21 cellular contexts compared by ENCODE assay signal in genomic region chr9:38112010-38112409, GRCh38. TPM values are rescaled to one million over a fixed set of nuclear protein-coding genes. Genes with fewer than 3 reads are reported as not detected.
DNase-seq lines count a peak whose midpoint lies in the region; ATAC-seq and TF ChIP-seq lines count a peak whose summit lies in the region.
"Had no signal": no experiment of that assay in that cellular context is flagged by ENCODE, and none has a peak within 500 bp of the region (broad histone marks: within the 10 kb centered on the region; RNA-seq: fewer than 3 reads in every experiment).

No MANE protein-coding gene starts in this region.

- H3K4me3 ChIP-seq in right cardiac atrium (ENCODE audit: low read length), result no peak overlapping the region
- no peak overlapping the region for H3K4me3 ChIP-seq in effector memory CD4-positive, alpha-beta T cell (ENCODE audit: insufficient read depth, low read depth, low read length, poor library complexity, severe bottlenecking)
- H3K4me3 ChIP-seq in esophagus muscularis mucosa, result no peak overlapping the region
- no peak overlapping the region for H3K4me3 ChIP-seq in body of pancreas
- H3K4me3 ChIP-seq: spleen had no signal

- no peaks in the 10 kb centered on the region for H3K27me3 ChIP-seq in right cardiac atrium (ENCODE audit: control insufficient read depth, insufficient read depth)
- no peaks in the 10 kb centered on the region for H3K27me3 ChIP-seq in effector memory CD4-positive, alpha-beta T cell (replicated peaks; ENCODE audit: control insufficient read depth, insufficient read depth, low read length, poor library complexity, severe bottlenecking)
- no peaks in the 10 kb centered on the region for H3K27me3 ChIP-seq in esophagus muscularis mucosa
- H3K27me3 ChIP-seq in body of pancreas, result no peaks in the 10 kb centered on the region

- H3K9me3 ChIP-seq in right cardiac atrium (ENCODE audit: control insufficient read depth, low read length), result no peaks in the 10 kb centered on the region
- H3K9me3 ChIP-seq in effector memory CD4-positive, alpha-beta T cell (ENCODE audit: control insufficient read depth, low read length), result no peaks in the 10 kb centered on the region
- no peaks in the 10 kb centered on the region for H3K9me3 ChIP-seq in esophagus muscularis mucosa
- no peaks in the 10 kb centered on the region for H3K9me3 ChIP-seq in body of pancreas
- H3K9me3 ChIP-seq: Caco-2, neutrophil, spleen had no signal

- H3K27ac ChIP-seq in right cardiac atrium (ENCODE audit: low read length) (no peak overlapping the region), esophagus muscularis mucosa (replicated peaks in 1 of 4) (no peak overlapping the region), body of pancreas (no peak overlapping the region)
- H3K27ac ChIP-seq in effector memory CD4-positive, alpha-beta T cell (ENCODE audit: insufficient read depth, low read length, poor library complexity, severe bottlenecking), result no peak overlapping the region
- H3K27ac ChIP-seq: neutrophil, spleen had no signal

- no peak for TF ChIP-seq EP300 in esophagus muscularis mucosa (IDR thresholded peaks at IDR 0.05)

- no peak for ATAC-seq in right cardiac atrium
- ATAC-seq in GM21447 (IDR thresholded peaks at IDR 0.05; ENCODE audit: unreplicated experiment), result no peak
- no peak for ATAC-seq in body of pancreas
- ATAC-seq: activated CD8-positive, alpha-beta T cell treated with anti-CD3 and anti-CD28 coated beads, Interleukin-2, amount 10 ng/mL, durations not matched to agents 7 days and 5 days; activated T-cell treated with anti-CD3 and anti-CD28 coated beads, Interleukin-2, amount 50 U/mL, for 72 hours; Right ventricle myocardium inferior had no signal

- peak; percentile 38 for DNase-seq in cardiac septum (ENCODE audit: low spot score)
- DNase-seq in right cardiac atrium, result no peak
- DNase-seq in RPMI7951 (ENCODE audit: low read depth), result peak; percentile 62
- DNase-seq in kidney tubule cell (ENCODE audit: low spot score), result peak; percentile 80
- no peak for DNase-seq in effector memory CD4-positive, alpha-beta T cell
- DNase-seq in esophagus muscularis mucosa (ENCODE audit: extremely low spot score), result no peak
- no peak for DNase-seq in body of pancreas
- DNase-seq: activated CD8-positive, alpha-beta T cell treated with anti-CD3 and anti-CD28 coated beads, Interleukin-2, amount 10 ng/mL, durations not matched to agents 7 days and 5 days; activated naive CD4-positive, alpha-beta T cell treated with anti-CD3 and anti-CD28 coated beads for 36 hours; activated T-cell treated with anti-CD3 and anti-CD28 coated beads, Interleukin-2, amount 50 U/mL, for 72 hours; Caco-2; central memory CD4-positive, alpha-beta T cell; NCI-H2171; NCI-H526; spleen; stimulated activated CD4-positive, alpha-beta T cell treated with anti-CD3 and anti-CD28 coated beads, Interleukin-4, amount 100 ng/mL, for 1 hour; stimulated activated naive CD4-positive, alpha-beta T cell treated with Interleukin-2 at 50 U/mL for 16 hours; T1000 had no signal

- H3K36me3 ChIP-seq in effector memory CD4-positive, alpha-beta T cell (ENCODE audit: control insufficient read depth, insufficient read depth, low read length), result no peaks in the 10 kb centered on the region
- H3K36me3 ChIP-seq in esophagus muscularis mucosa (no peaks in the 10 kb centered on the region), body of pancreas (replicated peaks in 1 of 2; ENCODE audit: insufficient read depth in 1 of 2, low read depth in 2 of 2) (no peaks in the 10 kb centered on the region)
- H3K36me3 ChIP-seq: neutrophil, spleen had no signal

- WGBS in right cardiac atrium, result 84% methylated on average over 5 of the region's 5 CpGs
- 90% methylated on average over 5 of the region's 5 CpGs for WGBS in esophagus muscularis mucosa
- 83 to 93% methylated on average over 5 of the region's 5 CpGs for WGBS in body of pancreas, 2 donors

- H3K4me1 ChIP-seq in right cardiac atrium (ENCODE audit: control insufficient read depth, insufficient read depth, low read length) (peaks cover 5% of the 10 kb centered on the region), esophagus muscularis mucosa (peaks cover 0 to 8% (median 4%) of the 10 kb centered on the region in 4 donors), body of pancreas (peaks cover 14% of the 10 kb centered on the region)
- no peaks in the 10 kb centered on the region for H3K4me1 ChIP-seq in effector memory CD4-positive, alpha-beta T cell (ENCODE audit: control insufficient read depth, insufficient read depth, low read length, poor library complexity, severe bottlenecking)
- H3K4me1 ChIP-seq: spleen had no signal

- TF ChIP-seq CTCF in esophagus muscularis mucosa (IDR thresholded peaks at IDR 0.05) (no peak), body of pancreas (IDR thresholded peaks at IDR 0.05) (no peak)

- TF ChIP-seq POLR2A in esophagus muscularis mucosa (IDR thresholded peaks at IDR 0.05; ENCODE audit: low read depth) (no peak), body of pancreas (IDR thresholded peaks at IDR 0.05) (no peak)

- intact Hi-C loops in cardiac septum (cut with DNase I) (no loop called here), right cardiac atrium (cut with DNase I) (no loop called here), esophagus muscularis mucosa (cut with DNase I) (no loop called here), body of pancreas (cut with DNase I) (no loop called here)

RNA-seq across cellular contexts. Expression of gene SHB, which starts 43.0 kb away (rescaled TPM):
- 39.0 TPM for total RNA-seq in cardiac septum
- 10 to 100 TPM; 25.7 to 38.9 (median 31.0) TPM for total RNA-seq in right cardiac atrium
- 14.5 TPM for polyA plus RNA-seq in right cardiac atrium
- 10.0 and 10.7 TPM in 2 replicates for total RNA-seq in RPMI7951 (2014; rRNA removed; shearing (Covaris generic))
- total RNA-seq in esophagus muscularis mucosa, result 10 to 100 TPM; 16.6 to 21.2 (median 21.0) TPM
- total RNA-seq in body of pancreas, result 10 to 100 TPM; 25.2 to 29.3 TPM

Comparison
In these comparisons a context has a peak if more than half of its experiments do, and no peak if none do; other contexts are left out.
1. DNase-seq: peak in cardiac septum (single experiment), RPMI7951 (single experiment) and kidney tubule cell (single experiment); none in right cardiac atrium (0 of 3), effector memory CD4-positive, alpha-beta T cell (0 of 3), esophagus muscularis mucosa (single experiment) and body of pancreas (0 of 4).